13 cellular contexts compared by ENCODE assay signal in genomic region chr10:103640436-103641181, GRCh38.
A peak's percentile ranks its signal among the peaks of the same experiment; 100 is the strongest.
DNase-seq lines count a peak whose midpoint lies in the region; ATAC-seq and TF ChIP-seq lines count a peak whose summit lies in the region.
"Had no signal": no experiment of that assay in that cellular context is flagged by ENCODE, and none has a peak within 500 bp of the region (broad histone marks: within the 10 kb centered on the region; RNA-seq: fewer than 3 reads in every experiment).

No MANE protein-coding gene starts in this region.

- TF ChIP-seq CTCF in AG04450 (IDR thresholded peaks at IDR 0.05; ENCODE audit: low read depth, low read length) = no peak
- TF ChIP-seq CTCF in RWPE1 (conservative IDR thresholded peaks at IDR 0.05; ENCODE audit: low read depth) = no peak
- no peak for TF ChIP-seq CTCF in fibroblast of the aortic adventitia (IDR thresholded peaks at IDR 0.05; ENCODE audit: insufficient read depth, low read length)
- no peak for TF ChIP-seq CTCF in osteoblast (IDR thresholded peaks at IDR 0.05; ENCODE audit: extremely low read depth, low read depth, low read length)
- TF ChIP-seq CTCF in SK-N-SH (IDR thresholded peaks at IDR 0.05) = no peak

- peak overlapping the region; percentile 21 for H3K27ac ChIP-seq in AG04450 (ENCODE audit: low read depth, low read length)
- peak overlapping the region; percentile 28 for H3K27ac ChIP-seq in RWPE1
- peak overlapping the region; percentile 57 for H3K27ac ChIP-seq in osteoblast (ENCODE audit: low read depth, low read length)
- peak overlapping the region in 1 of 2 experiments; percentile 3; a peak in 1 of 4 replicates for H3K27ac ChIP-seq in SK-N-SH (ENCODE audit: low read depth in 2 of 2, low read length in 1 of 2)

- DNase-seq in AG04450 (ENCODE audit: low read depth, low spot score) (no peak), RWPE1 (ENCODE audit: low spot score) (no peak), fibroblast of the aortic adventitia (ENCODE audit: low read depth) (peak; percentile 47), osteoblast (ENCODE audit: insufficient read length, low spot score, missing footprints) (no peak), HK-2 (ENCODE audit: unreplicated experiment) (no peak), SK-N-SH (no peak)
- DNase-seq in stimulated activated effector memory CD8-positive, alpha-beta T cell treated with anti-CD3 and anti-CD28 coated beads, Interleukin-12 subunit alpha, Interleukin-12 subunit beta, amount 100 ng/mL, for 72 hours (ENCODE audit: low spot score in 2 of 2) = no peak
- DNase-seq: activated CD8-positive, alpha-beta T cell treated with anti-CD3 and anti-CD28 coated beads, Interleukin-2, amount 10 ng/mL, durations not matched to agents 7 days and 5 days; CD8-positive, alpha-beta memory T cell; foreskin melanocyte; NCI-H2081 treated with DMSO at 0.1 percent for 48 hours had no signal

- H2AFZ ChIP-seq in osteoblast (ENCODE audit: low read length) (no peak overlapping the region), SK-N-SH (ENCODE audit: low read depth) (no peak overlapping the region)

- H3K9ac ChIP-seq in SK-N-SH = no peak overlapping the region

- no peak for ATAC-seq in stimulated activated effector memory CD8-positive, alpha-beta T cell treated with anti-CD3 and anti-CD28 coated beads, Interleukin-12 subunit alpha, Interleukin-12 subunit beta, amount 100 ng/mL, for 72 hours
- ATAC-seq in GM19463 (IDR thresholded peaks at IDR 0.05; ENCODE audit: unreplicated experiment) = no peak
- ATAC-seq: activated CD8-positive, alpha-beta T cell treated with anti-CD3 and anti-CD28 coated beads, Interleukin-2, amount 10 ng/mL, durations not matched to agents 7 days and 5 days; activated T-helper 17 cell treated with anti-CD3 and anti-CD28 coated beads, Interleukin-2, amount 50 U/mL, for 72 hours had no signal

- POLR2A ChIA-PET in AG04450 (lab: Yijun Ruan, JAX) (interaction anchor here (0.6 kb wide), 1 partner anchor 17 kb away, joined by 8 read pairs; no protein-coding TSS in a partner anchor), RWPE1 (lab: Yijun Ruan, JAX; ENCODE audit: low non-redundant PET) (no interaction called here), SK-N-SH (lab: Yijun Ruan, JAX) (no interaction called here)

- peaks cover 15% of the 10 kb centered on the region for H4K20me1 ChIP-seq in osteoblast (ENCODE audit: insufficient read depth, low read length)
- no peaks in the 10 kb centered on the region for H4K20me1 ChIP-seq in SK-N-SH (ENCODE audit: insufficient read depth)

- H3K9me3 ChIP-seq in AG04450 (ENCODE audit: control insufficient read depth, insufficient read depth, low read length) (no peaks in the 10 kb centered on the region), osteoblast (ENCODE audit: low read depth, low read length) (no peaks in the 10 kb centered on the region), SK-N-SH (no peaks in the 10 kb centered on the region)

- WGBS in SK-N-SH (ENCODE audit: low lambda C conversion rate) = 86% methylated on average over 11 of the region's 11 CpGs

- H3K4me3 ChIP-seq in AG04450 (ENCODE audit: low read depth, low read length) (no peak overlapping the region), fibroblast of the aortic adventitia (ENCODE audit: low read depth, low read length) (no peak overlapping the region), osteoblast (ENCODE audit: insufficient read depth, low read length) (no peak overlapping the region), SK-N-SH (ENCODE audit: low read depth in 2 of 2, low read length in 1 of 2) (no peak overlapping the region)

- no peak for TF ChIP-seq EP300 in SK-N-SH (IDR thresholded peaks at IDR 0.05; ENCODE audit: borderline replicate concordance in 1 of 2, low read depth in 1 of 2, low read length in 1 of 2)

- no peaks in the 10 kb centered on the region for H3K9me2 ChIP-seq in SK-N-SH

- no peak overlapping the region for H3K27ac Mint-ChIP-seq in stimulated activated effector memory CD8-positive, alpha-beta T cell treated with anti-CD3 and anti-CD28 coated beads, Interleukin-12 subunit alpha, Interleukin-12 subunit beta, amount 100 ng/mL, for 72 hours
- H3K27ac Mint-ChIP-seq: activated CD8-positive, alpha-beta T cell treated with anti-CD3 and anti-CD28 coated beads, Interleukin-2, amount 10 ng/mL, durations not matched to agents 7 days and 5 days; activated T-helper 17 cell treated with anti-CD3 and anti-CD28 coated beads, Interleukin-2, amount 50 U/mL, for 72 hours had no signal

- H3K9me3 Mint-ChIP-seq in stimulated activated effector memory CD8-positive, alpha-beta T cell treated with anti-CD3 and anti-CD28 coated beads, Interleukin-12 subunit alpha, Interleukin-12 subunit beta, amount 100 ng/mL, for 72 hours = no peaks in the 10 kb centered on the region
- H3K9me3 Mint-ChIP-seq: activated T-helper 17 cell treated with anti-CD3 and anti-CD28 coated beads, Interleukin-2, amount 50 U/mL, for 72 hours; CD8-positive, alpha-beta memory T cell had no signal

- H3K79me2 ChIP-seq in osteoblast (ENCODE audit: insufficient read depth, low read length) (peaks cover 58% of the 10 kb centered on the region), SK-N-SH (ENCODE audit: insufficient read depth) (no peaks in the 10 kb centered on the region)

- no peaks in the 10 kb centered on the region for H3K27me3 ChIP-seq in AG04450 (ENCODE audit: control insufficient read depth, insufficient read depth, low read length)
- no peaks in the 10 kb centered on the region for H3K27me3 ChIP-seq in osteoblast (ENCODE audit: insufficient read depth, low read length)
- no peaks in the 10 kb centered on the region for H3K27me3 ChIP-seq in SK-N-SH (ENCODE audit: insufficient read depth)

- H3K4me2 ChIP-seq in osteoblast (ENCODE audit: insufficient read depth, low read length) (no peak overlapping the region), SK-N-SH (no peak overlapping the region)

- H3F3A ChIP-seq in SK-N-SH (replicated peaks; ENCODE audit: insufficient read depth) = peaks cover 10% of the 10 kb centered on the region

- H3K4me3 Mint-ChIP-seq in stimulated activated effector memory CD8-positive, alpha-beta T cell treated with anti-CD3 and anti-CD28 coated beads, Interleukin-12 subunit alpha, Interleukin-12 subunit beta, amount 100 ng/mL, for 72 hours = no peak overlapping the region
- H3K4me3 Mint-ChIP-seq: activated CD8-positive, alpha-beta T cell treated with anti-CD3 and anti-CD28 coated beads, Interleukin-2, amount 10 ng/mL, durations not matched to agents 7 days and 5 days; activated T-helper 17 cell treated with anti-CD3 and anti-CD28 coated beads, Interleukin-2, amount 50 U/mL, for 72 hours; CD8-positive, alpha-beta memory T cell had no signal

- TF ChIP-seq RAD21 in SK-N-SH (IDR thresholded peaks at IDR 0.05; ENCODE audit: low read length) = no peak

- H3K4me1 ChIP-seq in osteoblast (ENCODE audit: insufficient read depth, low read length) (peaks cover 56% of the 10 kb centered on the region), SK-N-SH (ENCODE audit: control insufficient read depth in 1 of 2, insufficient read depth in 2 of 2, low read depth in 1 of 2, low read length in 1 of 2) (peaks cover 2 to 45% of the 10 kb centered on the region in 2 experiments; a peak in 2 of 4 replicates)

- CTCF ChIA-PET in AG04450 (lab: Charles Lee) (interaction anchor here (0.6 to 1.4 kb wide), 4 partner anchors 9 to 45 kb away, joined by 3 to 5 read pairs (median 4); no protein-coding TSS in a partner anchor), RWPE1 (lab: Yijun Ruan, JAX) (no interaction called here), SK-N-SH (lab: Yijun Ruan, JAX) (interaction anchor here (1.2 to 5.3 kb wide), 3 partner anchors 10 to 71 kb away, joined by 3 to 20 read pairs (median 4); no protein-coding TSS in a partner anchor)

- H3K36me3 ChIP-seq in osteoblast (ENCODE audit: insufficient read depth, low read length) = peaks cover 25% of the 10 kb centered on the region
- H3K36me3 ChIP-seq in SK-N-SH (replicated peaks in 1 of 2; ENCODE audit: control insufficient read depth in 1 of 2, insufficient read depth in 2 of 2, low read length in 1 of 2) = no peaks in the 10 kb centered on the region

- H3K36me3 Mint-ChIP-seq in stimulated activated effector memory CD8-positive, alpha-beta T cell treated with anti-CD3 and anti-CD28 coated beads, Interleukin-12 subunit alpha, Interleukin-12 subunit beta, amount 100 ng/mL, for 72 hours = no peaks in the 10 kb centered on the region

- no peaks in the 10 kb centered on the region for H3K4me1 Mint-ChIP-seq in stimulated activated effector memory CD8-positive, alpha-beta T cell treated with anti-CD3 and anti-CD28 coated beads, Interleukin-12 subunit alpha, Interleukin-12 subunit beta, amount 100 ng/mL, for 72 hours
- H3K4me1 Mint-ChIP-seq: activated T-helper 17 cell treated with anti-CD3 and anti-CD28 coated beads, Interleukin-2, amount 50 U/mL, for 72 hours; CD8-positive, alpha-beta memory T cell had no signal

TF ChIP-seq in SK-N-SH, 30 proteins besides CTCF, POLR2A, EP300 and RAD21:
- TF ChIP-seq NFIC (IDR thresholded peaks at IDR 0.05; ENCODE audit: borderline replicate concordance) (no peak), IRF3 (IDR thresholded peaks at IDR 0.05; ENCODE audit: low read depth, low read length) (no peak), MEF2A (IDR thresholded peaks at IDR 0.05; ENCODE audit: borderline replicate concordance, low read depth) (no peak), TEAD4 (IDR thresholded peaks at IDR 0.05; ENCODE audit: borderline replicate concordance, insufficient read depth) (no peak)
